Comparison of ENCODE assay signal across 25 cellular contexts in the genomic region with DNA sequence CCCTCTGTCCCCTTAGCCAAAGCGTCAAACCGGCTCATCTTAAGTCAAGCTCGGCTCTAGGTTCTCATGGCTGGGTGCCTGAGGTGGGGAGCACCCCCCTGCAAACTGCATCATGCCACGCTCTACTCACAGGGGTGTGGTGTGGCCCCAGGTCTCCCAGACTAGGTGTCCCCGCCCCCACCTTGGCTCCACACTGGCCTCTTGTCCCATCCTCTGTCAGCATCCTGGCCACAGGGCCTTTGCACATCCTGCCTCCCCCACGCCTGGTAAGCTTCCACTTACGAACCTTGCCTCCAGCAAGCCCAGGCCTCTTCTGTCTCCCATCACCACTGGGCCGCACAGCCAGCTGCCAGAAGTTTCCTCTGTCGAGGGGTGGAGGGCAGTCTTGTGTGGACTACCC. TPM values are rescaled to one million over a fixed set of nuclear protein-coding genes. Genes with fewer than 3 reads are reported as not detected.
DNase-seq lines count a peak whose midpoint lies in the region; ATAC-seq, FAIRE-seq and TF ChIP-seq lines count a peak whose summit lies in the region.
"Had no signal": no experiment of that assay in that cellular context is flagged by ENCODE, and none has a peak within 500 bp of the region (broad histone marks: within the 10 kb centered on the region; RNA-seq: fewer than 3 reads in every experiment).

No MANE protein-coding gene starts in this region.

- H2AK5ac ChIP-seq in mesendoderm (ENCODE audit: low read length): peak overlapping the region; percentile 48

- no peak overlapping the region for H3K9ac ChIP-seq in HepG2 (ENCODE audit: insufficient read depth, low read depth, low read length)
- no peak overlapping the region for H3K9ac ChIP-seq in mesendoderm (ENCODE audit: low read length)

- no peak overlapping the region for H2BK5ac ChIP-seq in mesendoderm (ENCODE audit: low read length)

- no peak overlapping the region for H4K5ac ChIP-seq in mesendoderm (ENCODE audit: low read length)

- no peaks in the 10 kb centered on the region for H3K79me1 ChIP-seq in mesendoderm (ENCODE audit: low read length)

- H3K4ac ChIP-seq in mesendoderm (ENCODE audit: low read depth, low read length): no peak overlapping the region

- H3K9me3 ChIP-seq in HepG2 (ENCODE audit: low read length): no peaks in the 10 kb centered on the region
- no peaks in the 10 kb centered on the region for H3K9me3 ChIP-seq in right lobe of liver
- H3K9me3 ChIP-seq: Peyer's patch, SJSA1 had no signal

- H3K56ac ChIP-seq in mesendoderm (ENCODE audit: low read length): peak overlapping the region; percentile 50

- FAIRE-seq in HepG2 (lab: Jason Lieb, UNC): no peak
- peak; percentile 75 for FAIRE-seq in urothelium cell line (lab: Jason Lieb, UNC)

- no peak overlapping the region for H3K23ac ChIP-seq in mesendoderm (ENCODE audit: low read length)

- whole genome bisulfite sequencing in HepG2 (ENCODE audit: low lambda C conversion rate): 44% methylated on average over 7 of the region's 9 CpGs
- 93% methylated on average over 4 of the region's 9 CpGs for WGBS in right lobe of liver (ENCODE audit: insufficient coverage, low coverage, low lambda C conversion rate, missing lambda C conversion rate)
- WGBS in mesendoderm (ENCODE audit: extremely low coverage, insufficient coverage, low lambda C conversion rate): no CpG with 5 or more reads among the region's 9 CpGs

- intact Hi-C loops in HepG2 (cut with micrococcal nuclease; ENCODE audit: unreplicated experiment): no loop called here
- intact Hi-C loops in right lobe of liver (cut with DNase I): no loop called here

- POLR2A ChIA-PET in HepG2 (lab: Yijun Ruan, JAX): no interaction called here

- H3K4me1 Mint-ChIP-seq in brain: peaks cover 66% of the 10 kb centered on the region
- H3K4me1 Mint-ChIP-seq: CD8-positive, alpha-beta memory T cell had no signal

- H3K36me3 ChIP-seq in HepG2 (replicated peaks in 1 of 2; ENCODE audit: control insufficient read depth in 1 of 2, insufficient read depth in 2 of 2, low read length in 2 of 2) (no peaks in the 10 kb centered on the region), right lobe of liver (no peaks in the 10 kb centered on the region), mesendoderm (ENCODE audit: control insufficient read depth, insufficient read depth, low read length) (no peaks in the 10 kb centered on the region)
- H3K36me3 ChIP-seq: Peyer's patch, SJSA1 had no signal

- H3K4me3 Mint-ChIP-seq in brain: peak overlapping the region in 2 of 5 experiments; percentile 16 to 58
- H3K4me3 Mint-ChIP-seq: CD8-positive, alpha-beta memory T cell had no signal

- H3K27ac ChIP-seq in HepG2 (ENCODE audit: extremely low read length, insufficient read depth, low read length) (no peak overlapping the region), right lobe of liver (no peak overlapping the region), mesendoderm (ENCODE audit: low read depth, low read length) (peak overlapping the region; percentile 41)
- H3K27ac ChIP-seq: C4-2B, Peyer's patch, SJSA1 had no signal

- H3K79me2 ChIP-seq in HepG2 (ENCODE audit: insufficient read depth, low read length) (no peaks in the 10 kb centered on the region), mesendoderm (ENCODE audit: control insufficient read depth, insufficient read depth, low read length) (no peaks in the 10 kb centered on the region)

- H3K9me3 Mint-ChIP-seq in brain: peaks cover 0 to 8% (median 4%) of the 10 kb centered on the region in 5 experiments
- H3K9me3 Mint-ChIP-seq: CD8-positive, alpha-beta memory T cell had no signal

- in situ Hi-C loops in HepG2 (cut with HindIII; ENCODE audit: extremely low pct_ligation_motif_present, low pct_unique_long_range_greater_than_20kb): no loop called here

- H2AFZ ChIP-seq in HepG2 (ENCODE audit: low read length): no peak overlapping the region

- no peak for DNase-seq in HepG2 (ENCODE audit: low spot score)
- no peak for DNase-seq in right lobe of liver
- no peak for DNase-seq in mesendoderm
- DNase-seq in urothelium cell line (ENCODE audit: low spot score): no peak
- DNase-seq in pons (ENCODE audit: low spot score): no peak
- DNase-seq: 8988T; AML-193; CD8-positive, alpha-beta memory T cell; DMS79; KBM-7; MM.1S; NCI-H1092 treated with DMSO at 0.1 percent for 48 hours; NCI-H146; NCI-H2029; NCI-H510A treated with DMSO at 0.1 percent for 48 hours; NCI-H774; NK-92 treated with Interleukin-12 subunit alpha and Interleukin-12 subunit beta, amount 100 ng/mL, for 24 hours had no signal

- CTCF ChIA-PET in HepG2 (lab: Yijun Ruan, JAX; ENCODE audit: low intra/inter-chr PET ratio, low total read pairs): no interaction called here

- no peak overlapping the region for H2BK15ac ChIP-seq in mesendoderm (replicated peaks; ENCODE audit: low read depth)

- no peak overlapping the region for H2BK120ac ChIP-seq in mesendoderm (ENCODE audit: low read depth, low read length)

- no peak for TF ChIP-seq CTCF in HepG2 (CRISPR knock-in tag; IDR thresholded peaks at IDR 0.05)
- no peak for TF ChIP-seq CTCF in right lobe of liver (IDR thresholded peaks at IDR 0.05)
- TF ChIP-seq CTCF in brain (conservative IDR thresholded peaks at IDR 0.05): no peak

- TF ChIP-seq POLR2A in HepG2 (IDR thresholded peaks at IDR 0.05; ENCODE audit: insufficient read depth in 1 of 2, low read depth in 2 of 2, low read length in 2 of 2): no peak
- TF ChIP-seq POLR2A in right lobe of liver (IDR thresholded peaks at IDR 0.05): no peak

- H3K4me2 ChIP-seq in HepG2 (ENCODE audit: low read depth, low read length) (no peak overlapping the region), mesendoderm (ENCODE audit: low read length) (no peak overlapping the region)

- no peak for TF ChIP-seq EP300 in HepG2 (IDR thresholded peaks at IDR 0.05; ENCODE audit: low read depth in 2 of 2, low read length in 2 of 2)
- TF ChIP-seq EP300 in HepG2 (CRISPR knock-in tag; IDR thresholded peaks at IDR 0.05; ENCODE audit: borderline replicate concordance): no peak

- H3K27me3 ChIP-seq in HepG2 (ENCODE audit: control insufficient read depth in 1 of 2, insufficient read depth in 2 of 2, low read length in 2 of 2): peaks cover 19 to 60% of the 10 kb centered on the region in 2 experiments
- no peaks in the 10 kb centered on the region for H3K27me3 ChIP-seq in right lobe of liver
- H3K27me3 ChIP-seq in mesendoderm (ENCODE audit: insufficient read depth, low read length, poor library complexity): no peaks in the 10 kb centered on the region
- H3K27me3 ChIP-seq: Peyer's patch, SJSA1 had no signal

- TF ChIP-seq RAD21 in HepG2 (CRISPR knock-in tag; IDR thresholded peaks at IDR 0.05): no peak

- ATAC-seq in HepG2: no peak
- no peak for ATAC-seq in right lobe of liver
- no peak for ATAC-seq in GM19463 (IDR thresholded peaks at IDR 0.05; ENCODE audit: unreplicated experiment)
- ATAC-seq in GM21515 (IDR thresholded peaks at IDR 0.05; ENCODE audit: unreplicated experiment): no peak

- H3K4me1 ChIP-seq in HepG2 (ENCODE audit: insufficient read depth, low read length): no peaks in the 10 kb centered on the region
- H3K4me1 ChIP-seq in right lobe of liver: no peaks in the 10 kb centered on the region
- no peaks in the 10 kb centered on the region for H3K4me1 ChIP-seq in mesendoderm (ENCODE audit: control insufficient read depth, low read depth, low read length)
- H3K4me1 ChIP-seq: SJSA1 had no signal

- BruUV-seq in HepG2 (replicated peaks; lab: Mats Ljungman, UMichigan): no TSS peak

- H3K4me3 ChIP-seq in HepG2 (replicated peaks in 1 of 3; ENCODE audit: insufficient read depth in 1 of 3, low read depth in 2 of 3, low read length in 3 of 3): no peak overlapping the region
- no peak overlapping the region for H3K4me3 ChIP-seq in right lobe of liver
- H3K4me3 ChIP-seq in mesendoderm (ENCODE audit: low read length): no peak overlapping the region
- H3K4me3 ChIP-seq: Peyer's patch, SJSA1 had no signal

- H4K8ac ChIP-seq in mesendoderm (ENCODE audit: low read depth, low read length): no peak overlapping the region

- peak overlapping the region in 4 of 5 experiments; percentile 70 to 97 (median 82) for H3K27ac Mint-ChIP-seq in brain

- H4K20me1 ChIP-seq in HepG2 (ENCODE audit: insufficient read depth, low read length): no peaks in the 10 kb centered on the region

- H3K27me3 Mint-ChIP-seq in brain: no peaks in the 10 kb centered on the region

- no peaks in the 10 kb centered on the region for H3K36me3 Mint-ChIP-seq in brain
- H3K36me3 Mint-ChIP-seq: CD8-positive, alpha-beta memory T cell had no signal

- H3K18ac ChIP-seq in mesendoderm (ENCODE audit: low read length): no peak overlapping the region

RNA-seq across cellular contexts. Expression of gene GRIFIN, which starts 20.2 kb away (rescaled TPM):
- total RNA-seq in HepG2 (2016; rRNA removed; fragmentation: Illumina TruSeq; extraction: Trizol) (not detected in 2 replicates), right lobe of liver (not detected)
- not detected in 2 replicates for total RNA-seq in HepG2 (2016; cell fraction: cytosol; rRNA removed; fragmentation: Illumina TruSeq; extraction: Trizol; ENCODE audit: low read depth)
- not detected in 2 replicates for total RNA-seq in HepG2 (2016; cell fraction: insoluble cytoplasmic fraction; rRNA removed; fragmentation: Illumina TruSeq; extraction: Trizol)
- total RNA-seq in HepG2 (2016; cell fraction: membrane; rRNA removed; fragmentation: Illumina TruSeq; extraction: Trizol): not detected in 2 replicates
- total RNA-seq in HepG2 (2016; cell fraction: nucleus; rRNA removed; fragmentation: Illumina TruSeq; extraction: Trizol): not detected in 2 replicates
- polyA plus RNA-seq in HepG2 (2011; rRNA removed) (not detected in 2 replicates), brain (ENCODE audit: insufficient read depth, low read depth, low replicate concordance) (not detected)
- not detected in 2 replicates for polyA plus RNA-seq in HepG2 (2011; cell fraction: cytosol; rRNA removed)
- not detected in 2 replicates for polyA plus RNA-seq in HepG2 (2011; cell fraction: nucleus; rRNA removed)
- polyA plus RNA-seq in HepG2 (2012): not detected in 2 replicates
- polyA plus RNA-seq in HepG2 (2016; cell fraction: cytosol; fragmentation: Illumina TruSeq; extraction: Trizol; ENCODE audit: low read depth): not detected in 2 replicates
- polyA plus RNA-seq in HepG2 (2016; cell fraction: insoluble cytoplasmic fraction; fragmentation: Illumina TruSeq; extraction: Trizol; ENCODE audit: low read depth): not detected in 2 replicates
- polyA plus RNA-seq in HepG2 (2016; cell fraction: membrane; fragmentation: Illumina TruSeq; extraction: Trizol; ENCODE audit: low read depth): not detected in 2 replicates
- polyA plus RNA-seq in HepG2 (2016; cell fraction: nucleus; fragmentation: Illumina TruSeq; extraction: Trizol; ENCODE audit: insufficient read depth, low read depth): not detected in 2 replicates
- polyA minus RNA-seq in HepG2 (2011; rRNA and poly(A)+ RNA removed; ENCODE audit: low replicate concordance): not detected in 2 replicates
- polyA minus RNA-seq in HepG2 (2011; cell fraction: cytosol; rRNA and poly(A)+ RNA removed): not detected in 2 replicates
- not detected in 2 replicates for polyA minus RNA-seq in HepG2 (2011; cell fraction: nucleus; rRNA and poly(A)+ RNA removed)
- polyA plus RNA-seq in mesendoderm (2013, experiment 1 of 2): not detected
- polyA plus RNA-seq in mesendoderm (2013, experiment 2 of 2): not detected
- total RNA-seq: CD8-positive, alpha-beta memory T cell; H4; Peyer's patch; SJSA1 had no signal
- polyA plus RNA-seq: AG04450; CD8-positive, alpha-beta memory T cell had no signal

RNA-seq across cellular contexts. Expression of gene LFNG, which starts 23.2 kb away (rescaled TPM):
- 0.44 TPM in 1 of 2 replicates, not detected in the other for total RNA-seq in HepG2 (2016; rRNA removed; fragmentation: Illumina TruSeq; extraction: Trizol)
- total RNA-seq in HepG2 (2016; cell fraction: cytosol; rRNA removed; fragmentation: Illumina TruSeq; extraction: Trizol; ENCODE audit: low read depth): not detected in 2 replicates
- total RNA-seq in HepG2 (2016; cell fraction: insoluble cytoplasmic fraction; rRNA removed; fragmentation: Illumina TruSeq; extraction: Trizol): 0.18 and 0.80 TPM in 2 replicates
- 0.22 and 0.24 TPM in 2 replicates for total RNA-seq in HepG2 (2016; cell fraction: membrane; rRNA removed; fragmentation: Illumina TruSeq; extraction: Trizol)
- 0.19 and 0.81 TPM in 2 replicates for total RNA-seq in HepG2 (2016; cell fraction: nucleus; rRNA removed; fragmentation: Illumina TruSeq; extraction: Trizol)
- polyA plus RNA-seq in HepG2 (2011; rRNA removed): 1.5 and 1.6 TPM in 2 replicates
- polyA plus RNA-seq in HepG2 (2011; cell fraction: cytosol; rRNA removed): 1.1 and 2.1 TPM in 2 replicates
- polyA plus RNA-seq in HepG2 (2011; cell fraction: nucleus; rRNA removed): 3.6 and 4.6 TPM in 2 replicates
- 0.72 and 1.2 TPM in 2 replicates for polyA plus RNA-seq in HepG2 (2012)
- 0.07 and 0.11 TPM in 2 replicates for polyA plus RNA-seq in HepG2 (2016; cell fraction: cytosol; fragmentation: Illumina TruSeq; extraction: Trizol; ENCODE audit: low read depth)
- 0.16 TPM in 1 of 2 replicates, not detected in the other for polyA plus RNA-seq in HepG2 (2016; cell fraction: insoluble cytoplasmic fraction; fragmentation: Illumina TruSeq; extraction: Trizol; ENCODE audit: low read depth)
- 0.12 and 0.18 TPM in 2 replicates for polyA plus RNA-seq in HepG2 (2016; cell fraction: membrane; fragmentation: Illumina TruSeq; extraction: Trizol; ENCODE audit: low read depth)
- 0.70 and 1.00 TPM in 2 replicates for polyA plus RNA-seq in HepG2 (2016; cell fraction: nucleus; fragmentation: Illumina TruSeq; extraction: Trizol; ENCODE audit: insufficient read depth, low read depth)
- polyA minus RNA-seq in HepG2 (2011; rRNA and poly(A)+ RNA removed; ENCODE audit: low replicate concordance): 3.4 and 11.1 TPM in 2 replicates
- 1.5 TPM in 2 replicates for polyA minus RNA-seq in HepG2 (2011; cell fraction: cytosol; rRNA and poly(A)+ RNA removed)
- polyA minus RNA-seq in HepG2 (2011; cell fraction: nucleus; rRNA and poly(A)+ RNA removed): 2.4 and 4.6 TPM in 2 replicates
- total RNA-seq in right lobe of liver: 1 to 10 TPM; 1.0 to 4.3 (median 1.7) TPM
- polyA plus RNA-seq in brain (ENCODE audit: insufficient read depth, low read depth, low replicate concordance): 86.6 TPM
- polyA plus RNA-seq in mesendoderm (2013, experiment 1 of 2): 1.2 TPM
- 1.7 TPM for polyA plus RNA-seq in mesendoderm (2013, experiment 2 of 2)

RNA-seq across cellular contexts. Expression of gene BRAT1, which starts 58.9 kb away (rescaled TPM):
- total RNA-seq in HepG2 (2016; rRNA removed; fragmentation: Illumina TruSeq; extraction: Trizol): 16.7 and 20.3 TPM in 2 replicates
- 3.4 and 3.6 TPM in 2 replicates for total RNA-seq in HepG2 (2016; cell fraction: cytosol; rRNA removed; fragmentation: Illumina TruSeq; extraction: Trizol; ENCODE audit: low read depth)
- 13.2 and 21.6 TPM in 2 replicates for total RNA-seq in HepG2 (2016; cell fraction: insoluble cytoplasmic fraction; rRNA removed; fragmentation: Illumina TruSeq; extraction: Trizol)
- 6.7 and 7.9 TPM in 2 replicates for total RNA-seq in HepG2 (2016; cell fraction: membrane; rRNA removed; fragmentation: Illumina TruSeq; extraction: Trizol)
- total RNA-seq in HepG2 (2016; cell fraction: nucleus; rRNA removed; fragmentation: Illumina TruSeq; extraction: Trizol): 18.7 and 21.1 TPM in 2 replicates
- 10.2 and 14.6 TPM in 2 replicates for polyA plus RNA-seq in HepG2 (2011; rRNA removed)
- 5.0 and 10.7 TPM in 2 replicates for polyA plus RNA-seq in HepG2 (2011; cell fraction: cytosol; rRNA removed)
- 126 and 171 TPM in 2 replicates for polyA plus RNA-seq in HepG2 (2011; cell fraction: nucleus; rRNA removed)
- 10.2 and 14.9 TPM in 2 replicates for polyA plus RNA-seq in HepG2 (2012)
- polyA plus RNA-seq in HepG2 (2016; cell fraction: cytosol; fragmentation: Illumina TruSeq; extraction: Trizol; ENCODE audit: low read depth): 1.2 and 1.3 TPM in 2 replicates
- 10.1 and 12.8 TPM in 2 replicates for polyA plus RNA-seq in HepG2 (2016; cell fraction: insoluble cytoplasmic fraction; fragmentation: Illumina TruSeq; extraction: Trizol; ENCODE audit: low read depth)
- polyA plus RNA-seq in HepG2 (2016; cell fraction: membrane; fragmentation: Illumina TruSeq; extraction: Trizol; ENCODE audit: low read depth): 3.8 and 4.4 TPM in 2 replicates
- polyA plus RNA-seq in HepG2 (2016; cell fraction: nucleus; fragmentation: Illumina TruSeq; extraction: Trizol; ENCODE audit: insufficient read depth, low read depth): 43.7 and 48.3 TPM in 2 replicates
- polyA minus RNA-seq in HepG2 (2011; rRNA and poly(A)+ RNA removed; ENCODE audit: low replicate concordance): 16.2 and 23.5 TPM in 2 replicates
- 7.9 and 8.9 TPM in 2 replicates for polyA minus RNA-seq in HepG2 (2011; cell fraction: cytosol; rRNA and poly(A)+ RNA removed)
- polyA minus RNA-seq in HepG2 (2011; cell fraction: nucleus; rRNA and poly(A)+ RNA removed): 10.3 and 10.4 TPM in 2 replicates
- 10 to 100 TPM; 11.1 to 25.9 (median 14.8) TPM for total RNA-seq in right lobe of liver
- 49.3 TPM for polyA plus RNA-seq in brain (ENCODE audit: insufficient read depth, low read depth, low replicate concordance)
- polyA plus RNA-seq in mesendoderm (2013, experiment 1 of 2): 18.2 TPM
- polyA plus RNA-seq in mesendoderm (2013, experiment 2 of 2): 18.3 TPM
